Comparison of ENCODE assay signal across 1 cellular context in genomic region chr5:173625261-173625660, GRCh38.
TF ChIP-seq lines count a peak whose summit lies in the region.

No MANE protein-coding gene starts in this region.

TF ChIP-seq in K562, 482 proteins besides CTCF, POLR2A, EP300 and RAD21 (continued from another document):
- TF ChIP-seq MYC (IDR thresholded peaks at IDR 0.05; ENCODE audit: low read depth, low read length) (no peak), MYC (CRISPR knock-in tag; IDR thresholded peaks at IDR 0.05; ENCODE audit: borderline replicate concordance, low read depth) (no peak)
TF ChIP-seq in K562: peak in this region for 1.
